ENCODE assay signal across 1 cellular context in the genomic region with DNA sequence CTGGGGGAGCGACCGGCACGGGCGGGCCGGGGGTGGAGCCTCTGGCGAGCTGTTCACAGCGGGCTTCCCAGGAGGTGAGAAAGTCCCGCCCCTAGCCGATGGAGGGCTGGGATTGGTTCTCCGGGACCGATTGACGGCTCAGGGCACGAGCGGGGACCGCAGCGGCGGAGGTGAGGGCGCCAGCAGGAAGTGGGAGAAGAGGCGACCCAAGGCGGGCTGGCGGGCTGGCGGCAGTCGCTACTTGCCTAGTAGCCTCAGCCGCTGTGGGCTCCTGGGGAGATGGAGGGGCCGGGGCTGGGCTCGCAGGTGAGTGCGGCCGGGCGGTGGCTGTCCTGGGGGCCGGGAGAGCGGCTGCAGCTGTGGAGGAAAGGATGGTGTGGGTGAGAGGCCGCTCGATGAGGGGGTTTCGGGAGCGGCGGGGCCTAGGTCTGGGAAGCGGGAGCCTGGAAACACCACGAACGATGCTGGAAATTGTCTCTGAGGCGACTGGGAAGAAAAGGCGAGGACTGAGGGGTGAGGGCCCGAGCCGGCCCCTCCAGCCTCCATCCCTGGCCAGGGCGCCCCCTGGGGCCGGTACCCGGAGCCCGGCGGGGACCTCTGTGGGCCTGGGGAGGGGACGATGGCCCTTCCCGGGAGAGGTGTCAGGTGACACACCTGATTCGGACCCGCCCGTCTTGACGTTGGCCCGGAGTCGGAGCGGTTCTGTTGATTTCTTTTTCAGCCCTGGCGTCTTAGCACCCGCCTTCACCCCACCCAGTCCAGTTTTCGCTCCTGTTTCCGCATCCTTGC.
TF ChIP-seq lines count a peak whose summit lies in the region.

A gene with protein sequence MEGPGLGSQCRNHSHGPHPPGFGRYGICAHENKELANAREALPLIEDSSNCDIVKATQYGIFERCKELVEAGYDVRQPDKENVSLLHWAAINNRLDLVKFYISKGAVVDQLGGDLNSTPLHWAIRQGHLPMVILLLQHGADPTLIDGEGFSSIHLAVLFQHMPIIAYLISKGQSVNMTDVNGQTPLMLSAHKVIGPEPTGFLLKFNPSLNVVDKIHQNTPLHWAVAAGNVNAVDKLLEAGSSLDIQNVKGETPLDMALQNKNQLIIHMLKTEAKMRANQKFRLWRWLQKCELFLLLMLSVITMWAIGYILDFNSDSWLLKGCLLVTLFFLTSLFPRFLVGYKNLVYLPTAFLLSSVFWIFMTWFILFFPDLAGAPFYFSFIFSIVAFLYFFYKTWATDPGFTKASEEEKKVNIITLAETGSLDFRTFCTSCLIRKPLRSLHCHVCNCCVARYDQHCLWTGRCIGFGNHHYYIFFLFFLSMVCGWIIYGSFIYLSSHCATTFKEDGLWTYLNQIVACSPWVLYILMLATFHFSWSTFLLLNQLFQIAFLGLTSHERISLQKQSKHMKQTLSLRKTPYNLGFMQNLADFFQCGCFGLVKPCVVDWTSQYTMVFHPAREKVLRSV (plus strand): TSS at position 198 of the 789 bp plus-strand sequence. CDS start 82 bp downstream, at position 280.

TF ChIP-seq in K562, 482 proteins besides CTCF, POLR2A, EP300 and RAD21 (continued from another document and continues in another):
- peak in 1 of 3 experiments; percentile 22 for TF ChIP-seq YY1 (IDR thresholded peaks at IDR 0.05; ENCODE audit: borderline replicate concordance in 1 of 3, control insufficient read depth in 1 of 3, extremely low read depth in 1 of 3, insufficient read depth in 3 of 3, insufficient read length in 1 of 3, insufficient replicate concordance in 2 of 3, low read depth in 1 of 3, low read length in 2 of 3)
- TF ChIP-seq MYBL2 (IDR thresholded peaks at IDR 0.05; ENCODE audit: low read depth), result no peak
- no peak for TF ChIP-seq MYBL2 (CRISPR knock-in tag; IDR thresholded peaks at IDR 0.05; ENCODE audit: borderline replicate concordance)
- TF ChIP-seq POLR2B (IDR thresholded peaks at IDR 0.05; ENCODE audit: low read depth, partially characterized antibody), result peak; percentile 64
- TF ChIP-seq SNIP1 (IDR thresholded peaks at IDR 0.05; ENCODE audit: low read depth), result no peak
- TF ChIP-seq ASH1L (IDR thresholded peaks at IDR 0.05; ENCODE audit: borderline replicate concordance, low read depth, partially characterized antibody), result peak; percentile 63
- peak; percentile 52; the same call in 1 of the 2 replicates for TF ChIP-seq ZEB2 (IDR thresholded peaks at IDR 0.05)
- TF ChIP-seq TAF1 (IDR thresholded peaks at IDR 0.05; ENCODE audit: control insufficient read depth, extremely low read depth, insufficient read depth, low read length, severe bottlenecking), result no peak
- no peak for TF ChIP-seq MAFG (tag; conservative IDR thresholded peaks at IDR 0.05)
- TF ChIP-seq ZNF347 (CRISPR knock-in tag; IDR thresholded peaks at IDR 0.05; ENCODE audit: low read depth), result no peak
- peak; percentile 52 for TF ChIP-seq CCNT2 (IDR thresholded peaks at IDR 0.05; ENCODE audit: borderline replicate concordance, extremely low read depth, insufficient read length, low read depth, low read length)
- TF ChIP-seq, protein P1, sequence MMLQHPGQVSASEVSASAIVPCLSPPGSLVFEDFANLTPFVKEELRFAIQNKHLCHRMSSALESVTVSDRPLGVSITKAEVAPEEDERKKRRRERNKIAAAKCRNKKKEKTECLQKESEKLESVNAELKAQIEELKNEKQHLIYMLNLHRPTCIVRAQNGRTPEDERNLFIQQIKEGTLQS (IDR thresholded peaks at IDR 0.05), result no peak
- TF ChIP-seq, protein P1 (CRISPR knock-in tag; conservative IDR thresholded peaks at IDR 0.05), result no peak
- TF ChIP-seq JUND (IDR thresholded peaks at IDR 0.05; ENCODE audit: borderline replicate concordance, low read depth, low read length), result no peak
- TF ChIP-seq JUND (tag; IDR thresholded peaks at IDR 0.05; ENCODE audit: borderline replicate concordance, low read depth, low read length), result no peak; the same call in 2 of the 3 replicates
- TF ChIP-seq ZNF431 (CRISPR knock-in tag; IDR thresholded peaks at IDR 0.05), result no peak
- TF ChIP-seq ZNF124 (CRISPR knock-in tag; IDR thresholded peaks at IDR 0.05), result no peak
- TF ChIP-seq RNF2 (IDR thresholded peaks at IDR 0.05), result no peak
- TF ChIP-seq ZNF212 (CRISPR knock-in tag; IDR thresholded peaks at IDR 0.05), result no peak
- TF ChIP-seq, protein P2, sequence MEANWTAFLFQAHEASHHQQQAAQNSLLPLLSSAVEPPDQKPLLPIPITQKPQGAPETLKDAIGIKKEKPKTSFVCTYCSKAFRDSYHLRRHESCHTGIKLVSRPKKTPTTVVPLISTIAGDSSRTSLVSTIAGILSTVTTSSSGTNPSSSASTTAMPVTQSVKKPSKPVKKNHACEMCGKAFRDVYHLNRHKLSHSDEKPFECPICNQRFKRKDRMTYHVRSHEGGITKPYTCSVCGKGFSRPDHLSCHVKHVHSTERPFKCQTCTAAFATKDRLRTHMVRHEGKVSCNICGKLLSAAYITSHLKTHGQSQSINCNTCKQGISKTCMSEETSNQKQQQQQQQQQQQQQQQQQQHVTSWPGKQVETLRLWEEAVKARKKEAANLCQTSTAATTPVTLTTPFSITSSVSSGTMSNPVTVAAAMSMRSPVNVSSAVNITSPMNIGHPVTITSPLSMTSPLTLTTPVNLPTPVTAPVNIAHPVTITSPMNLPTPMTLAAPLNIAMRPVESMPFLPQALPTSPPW (CRISPR knock-in tag; IDR thresholded peaks at IDR 0.05), result peak; percentile 60
- TF ChIP-seq, protein P3, sequence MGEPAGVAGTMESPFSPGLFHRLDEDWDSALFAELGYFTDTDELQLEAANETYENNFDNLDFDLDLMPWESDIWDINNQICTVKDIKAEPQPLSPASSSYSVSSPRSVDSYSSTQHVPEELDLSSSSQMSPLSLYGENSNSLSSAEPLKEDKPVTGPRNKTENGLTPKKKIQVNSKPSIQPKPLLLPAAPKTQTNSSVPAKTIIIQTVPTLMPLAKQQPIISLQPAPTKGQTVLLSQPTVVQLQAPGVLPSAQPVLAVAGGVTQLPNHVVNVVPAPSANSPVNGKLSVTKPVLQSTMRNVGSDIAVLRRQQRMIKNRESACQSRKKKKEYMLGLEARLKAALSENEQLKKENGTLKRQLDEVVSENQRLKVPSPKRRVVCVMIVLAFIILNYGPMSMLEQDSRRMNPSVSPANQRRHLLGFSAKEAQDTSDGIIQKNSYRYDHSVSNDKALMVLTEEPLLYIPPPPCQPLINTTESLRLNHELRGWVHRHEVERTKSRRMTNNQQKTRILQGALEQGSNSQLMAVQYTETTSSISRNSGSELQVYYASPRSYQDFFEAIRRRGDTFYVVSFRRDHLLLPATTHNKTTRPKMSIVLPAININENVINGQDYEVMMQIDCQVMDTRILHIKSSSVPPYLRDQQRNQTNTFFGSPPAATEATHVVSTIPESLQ (CRISPR knock-in tag; IDR thresholded peaks at IDR 0.05), result peak; percentile 71; the same call in 1 of the 2 replicates
- no peak for TF ChIP-seq TEAD2 (tag; IDR thresholded peaks at IDR 0.05)
- TF ChIP-seq ZNF75A (CRISPR knock-in tag; IDR thresholded peaks at IDR 0.05), result peak; percentile 79
- TF ChIP-seq HMG20B (CRISPR knock-in tag; IDR thresholded peaks at IDR 0.05), result no peak
- TF ChIP-seq, protein P4, sequence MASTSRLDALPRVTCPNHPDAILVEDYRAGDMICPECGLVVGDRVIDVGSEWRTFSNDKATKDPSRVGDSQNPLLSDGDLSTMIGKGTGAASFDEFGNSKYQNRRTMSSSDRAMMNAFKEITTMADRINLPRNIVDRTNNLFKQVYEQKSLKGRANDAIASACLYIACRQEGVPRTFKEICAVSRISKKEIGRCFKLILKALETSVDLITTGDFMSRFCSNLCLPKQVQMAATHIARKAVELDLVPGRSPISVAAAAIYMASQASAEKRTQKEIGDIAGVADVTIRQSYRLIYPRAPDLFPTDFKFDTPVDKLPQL (IDR thresholded peaks at IDR 0.05; ENCODE audit: extremely low read depth, insufficient read length), result no peak
- no peak for TF ChIP-seq ZNF507 (tag; conservative IDR thresholded peaks at IDR 0.05)
- peak; percentile 22 for TF ChIP-seq SAP30 (IDR thresholded peaks at IDR 0.05; ENCODE audit: borderline replicate concordance, insufficient read depth, low read depth, low read length, poor library complexity, severe bottlenecking)
- TF ChIP-seq CBX5 (IDR thresholded peaks at IDR 0.05; ENCODE audit: borderline replicate concordance, low read depth), result no peak
- no peak for TF ChIP-seq MTA1 (IDR thresholded peaks at IDR 0.05; ENCODE audit: borderline replicate concordance)
- peak; percentile 78 for TF ChIP-seq SP2 (IDR thresholded peaks at IDR 0.05; ENCODE audit: extremely low read depth, low read depth, low read length, poor library complexity, severe bottlenecking)
- TF ChIP-seq ZNF121 (CRISPR knock-in tag; conservative IDR thresholded peaks at IDR 0.05), result no peak
- TF ChIP-seq ZNF584 (CRISPR knock-in tag; IDR thresholded peaks at IDR 0.05; ENCODE audit: low read depth), result no peak
- no peak for TF ChIP-seq NFE2 (IDR thresholded peaks at IDR 0.05; ENCODE audit: low read depth)
- TF ChIP-seq HDAC1 (IDR thresholded peaks at IDR 0.05), result peak in 1 of 2 experiments; percentile 30; a peak in 1 of 4 replicates
- no peak for TF ChIP-seq ZSCAN29 (IDR thresholded peaks at IDR 0.05)
- peak; percentile 9; the same call in 1 of the 2 replicates for TF ChIP-seq ZNF316 (IDR thresholded peaks at IDR 0.05)
- TF ChIP-seq MCM5 (IDR thresholded peaks at IDR 0.05; ENCODE audit: low read depth), result no peak
- TF ChIP-seq, protein P5, sequence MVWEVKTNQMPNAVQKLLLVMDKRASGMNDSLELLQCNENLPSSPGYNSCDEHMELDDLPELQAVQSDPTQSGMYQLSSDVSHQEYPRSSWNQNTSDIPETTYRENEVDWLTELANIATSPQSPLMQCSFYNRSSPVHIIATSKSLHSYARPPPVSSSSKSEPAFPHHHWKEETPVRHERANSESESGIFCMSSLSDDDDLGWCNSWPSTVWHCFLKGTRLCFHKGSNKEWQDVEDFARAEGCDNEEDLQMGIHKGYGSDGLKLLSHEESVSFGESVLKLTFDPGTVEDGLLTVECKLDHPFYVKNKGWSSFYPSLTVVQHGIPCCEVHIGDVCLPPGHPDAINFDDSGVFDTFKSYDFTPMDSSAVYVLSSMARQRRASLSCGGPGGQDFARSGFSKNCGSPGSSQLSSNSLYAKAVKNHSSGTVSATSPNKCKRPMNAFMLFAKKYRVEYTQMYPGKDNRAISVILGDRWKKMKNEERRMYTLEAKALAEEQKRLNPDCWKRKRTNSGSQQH (CRISPR knock-in tag; IDR thresholded peaks at IDR 0.05), result no peak
- peak; percentile 54; the same call in 1 of the 2 replicates for TF ChIP-seq L3MBTL2 (IDR thresholded peaks at IDR 0.05)
- TF ChIP-seq, protein P6, sequence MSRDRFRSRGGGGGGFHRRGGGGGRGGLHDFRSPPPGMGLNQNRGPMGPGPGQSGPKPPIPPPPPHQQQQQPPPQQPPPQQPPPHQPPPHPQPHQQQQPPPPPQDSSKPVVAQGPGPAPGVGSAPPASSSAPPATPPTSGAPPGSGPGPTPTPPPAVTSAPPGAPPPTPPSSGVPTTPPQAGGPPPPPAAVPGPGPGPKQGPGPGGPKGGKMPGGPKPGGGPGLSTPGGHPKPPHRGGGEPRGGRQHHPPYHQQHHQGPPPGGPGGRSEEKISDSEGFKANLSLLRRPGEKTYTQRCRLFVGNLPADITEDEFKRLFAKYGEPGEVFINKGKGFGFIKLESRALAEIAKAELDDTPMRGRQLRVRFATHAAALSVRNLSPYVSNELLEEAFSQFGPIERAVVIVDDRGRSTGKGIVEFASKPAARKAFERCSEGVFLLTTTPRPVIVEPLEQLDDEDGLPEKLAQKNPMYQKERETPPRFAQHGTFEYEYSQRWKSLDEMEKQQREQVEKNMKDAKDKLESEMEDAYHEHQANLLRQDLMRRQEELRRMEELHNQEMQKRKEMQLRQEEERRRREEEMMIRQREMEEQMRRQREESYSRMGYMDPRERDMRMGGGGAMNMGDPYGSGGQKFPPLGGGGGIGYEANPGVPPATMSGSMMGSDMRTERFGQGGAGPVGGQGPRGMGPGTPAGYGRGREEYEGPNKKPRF (IDR thresholded peaks at IDR 0.05; ENCODE audit: low read depth, low read length), result no peak
- peak; percentile 58; the same call in 1 of the 2 replicates for TF ChIP-seq GABPB1 (CRISPR knock-in tag; IDR thresholded peaks at IDR 0.05)
- TF ChIP-seq, protein P7, sequence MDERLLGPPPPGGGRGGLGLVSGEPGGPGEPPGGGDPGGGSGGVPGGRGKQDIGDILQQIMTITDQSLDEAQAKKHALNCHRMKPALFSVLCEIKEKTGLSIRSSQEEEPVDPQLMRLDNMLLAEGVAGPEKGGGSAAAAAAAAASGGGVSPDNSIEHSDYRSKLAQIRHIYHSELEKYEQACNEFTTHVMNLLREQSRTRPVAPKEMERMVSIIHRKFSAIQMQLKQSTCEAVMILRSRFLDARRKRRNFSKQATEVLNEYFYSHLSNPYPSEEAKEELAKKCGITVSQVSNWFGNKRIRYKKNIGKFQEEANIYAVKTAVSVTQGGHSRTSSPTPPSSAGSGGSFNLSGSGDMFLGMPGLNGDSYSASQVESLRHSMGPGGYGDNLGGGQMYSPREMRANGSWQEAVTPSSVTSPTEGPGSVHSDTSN (CRISPR knock-in tag; IDR thresholded peaks at IDR 0.05; ENCODE audit: low read depth), result peak; percentile 76
- TF ChIP-seq, protein P7 (tag; conservative IDR thresholded peaks at IDR 0.05; ENCODE audit: low read depth), result peak; percentile 92
- TF ChIP-seq NFYB (IDR thresholded peaks at IDR 0.05; ENCODE audit: extremely low read depth, insufficient read length), result peak; percentile 62
